ENCODE assay signal across 14 cellular contexts in the genomic region with DNA sequence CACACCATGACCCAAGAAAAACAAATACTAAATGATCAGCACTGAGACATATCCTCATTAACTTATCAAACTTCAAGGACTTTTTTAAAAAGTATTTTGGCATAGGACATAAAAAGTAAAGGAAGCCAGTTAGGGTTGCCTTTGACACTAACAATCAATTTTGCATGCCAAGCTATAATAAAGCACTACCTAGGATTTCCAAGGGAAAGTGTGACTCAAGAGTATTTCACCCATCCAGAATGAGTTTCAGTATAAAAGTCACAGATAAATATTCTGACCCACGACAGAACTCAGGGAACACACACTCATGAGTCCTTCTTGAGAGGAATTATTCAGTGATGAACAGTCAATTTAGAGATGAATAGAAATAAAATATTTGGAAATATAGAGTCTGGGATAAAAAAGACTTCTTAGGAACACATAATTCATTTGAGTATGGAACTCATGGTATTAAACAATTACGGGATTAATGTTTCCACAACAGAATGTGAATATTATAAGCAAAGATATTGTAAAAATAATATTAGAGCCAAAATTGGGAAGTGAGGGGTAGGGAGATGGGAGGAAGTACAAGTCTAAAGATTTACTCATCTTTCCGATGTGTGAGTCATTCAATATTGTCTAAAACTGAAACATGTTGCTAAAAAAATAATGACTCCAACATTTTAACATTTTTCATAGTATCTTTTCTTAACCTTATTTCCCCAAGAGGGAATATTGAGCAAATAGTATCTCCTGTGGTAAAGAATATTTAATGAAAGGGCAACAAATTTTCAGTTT.
A peak's percentile ranks its signal among the peaks of the same experiment; 100 is the strongest.
DNase-seq lines count a peak whose midpoint lies in the region; ATAC-seq and TF ChIP-seq lines count a peak whose summit lies in the region.
"Had no signal": no experiment of that assay in that cellular context is flagged by ENCODE, and none has a peak within 500 bp of the region (broad histone marks: within the 10 kb centered on the region; RNA-seq: fewer than 3 reads in every experiment).

No MANE protein-coding gene starts in this region.

- H3K4me1 ChIP-seq in GM23248 (ENCODE audit: insufficient read depth) = peaks cover 31% of the 10 kb centered on the region

- peaks cover 31% of the 10 kb centered on the region for H3F3A ChIP-seq in GM23248 (ENCODE audit: insufficient read depth)

- TF ChIP-seq CTCF in RWPE1 (conservative IDR thresholded peaks at IDR 0.05; ENCODE audit: low read depth) (no peak), epithelial cell of esophagus (IDR thresholded peaks at IDR 0.05; ENCODE audit: insufficient read depth, low read depth, low read length, missing control alignments) (no peak), omental fat pad (IDR thresholded peaks at IDR 0.05) (no peak)

- in situ Hi-C loops in GM23248 (cut with MboI) = no loop called here

- POLR2A ChIA-PET in RWPE1 (lab: Yijun Ruan, JAX; ENCODE audit: low non-redundant PET) = no interaction called here

- H2AFZ ChIP-seq in GM23248 = peak overlapping the region; percentile 1; the same call in 1 of the 2 replicates

- no peaks in the 10 kb centered on the region for H3K36me3 ChIP-seq in GM23248 (ENCODE audit: low read depth)

- peak overlapping the region; percentile 61 for H3K9ac ChIP-seq in GM23248

- H3K27ac ChIP-seq in GM23248 (peak overlapping the region; percentile 90), RWPE1 (no peak overlapping the region)
- H3K27ac ChIP-seq: HL-60 had no signal

- peak; percentile 91 for ATAC-seq in omental fat pad (ENCODE audit: low FRiP score)
- ATAC-seq in HG03280 (IDR thresholded peaks at IDR 0.05; ENCODE audit: unreplicated experiment) = no peak
- ATAC-seq: CD8-positive, alpha-beta T cell had no signal

- H3K79me2 ChIP-seq in GM23248 (ENCODE audit: insufficient read depth) = no peaks in the 10 kb centered on the region

- no peaks in the 10 kb centered on the region for H3K9me3 ChIP-seq in GM23248 (ENCODE audit: low read depth)

- DNase-seq in GM23248 (peak; percentile 89), RWPE1 (ENCODE audit: low spot score) (peak; percentile 41), epithelial cell of esophagus (ENCODE audit: low read depth) (peak; percentile 40), omental fat pad (ENCODE audit: low spot score) (no peak), LoVo (ENCODE audit: low spot score) (no peak)
- no peak for DNase-seq in activated T-cell treated with anti-CD3 and anti-CD28 coated beads, Interleukin-2, amount 50 U/mL, for 48 hours
- no peak for DNase-seq in effector CD8-positive, alpha-beta T cell (lab: John Stamatoyannopoulos, UW)
- DNase-seq: activated B cell treated with CpG ODN at 0.5 μM for 24 hours; amygdala; CD8-positive, alpha-beta T cell; NCI-H1105 treated with DMSO at 0.1 percent for 48 hours; NCI-H524 treated with DMSO at 0.1 percent for 48 hours had no signal

- 1 to 3% methylated on average over 3 of the region's 3 CpGs for WGBS in GM23248 (ENCODE audit: low coverage in 1 of 2, low lambda C conversion rate in 2 of 2, missing lambda C conversion rate in 2 of 2), 2 experiments

- H3K9me2 ChIP-seq in GM23248 (ENCODE audit: insufficient read depth) = no peaks in the 10 kb centered on the region; the same call in 1 of the 2 replicates

- CTCF ChIA-PET in RWPE1 (lab: Yijun Ruan, JAX) = no interaction called here

- no peaks in the 10 kb centered on the region for H4K20me1 ChIP-seq in GM23248 (ENCODE audit: insufficient read depth)

- H3K27me3 ChIP-seq in GM23248 (replicated peaks; ENCODE audit: insufficient read depth) = no peaks in the 10 kb centered on the region

- H3K4me3 ChIP-seq in GM23248 (peak overlapping the region; percentile 49), epithelial cell of esophagus (ENCODE audit: low read length) (no peak overlapping the region)

- peak overlapping the region; percentile 77 for H3K4me2 ChIP-seq in GM23248 (ENCODE audit: unreplicated experiment)

Comparison
In these comparisons a context has a peak if more than half of its experiments do, and no peak if none do; other contexts are left out.
1. DNase-seq: peak in GM23248 (single experiment), RWPE1 (single experiment) and epithelial cell of esophagus (single experiment); none in omental fat pad (single experiment), activated T-cell treated with anti-CD3 and anti-CD28 coated beads, Interleukin-2, amount 50 U/mL, for 48 hours (0 of 2), LoVo (single experiment) and effector CD8-positive, alpha-beta T cell (single experiment).